Comparison of ENCODE assay signal across 15 cellular contexts in the genomic region with DNA sequence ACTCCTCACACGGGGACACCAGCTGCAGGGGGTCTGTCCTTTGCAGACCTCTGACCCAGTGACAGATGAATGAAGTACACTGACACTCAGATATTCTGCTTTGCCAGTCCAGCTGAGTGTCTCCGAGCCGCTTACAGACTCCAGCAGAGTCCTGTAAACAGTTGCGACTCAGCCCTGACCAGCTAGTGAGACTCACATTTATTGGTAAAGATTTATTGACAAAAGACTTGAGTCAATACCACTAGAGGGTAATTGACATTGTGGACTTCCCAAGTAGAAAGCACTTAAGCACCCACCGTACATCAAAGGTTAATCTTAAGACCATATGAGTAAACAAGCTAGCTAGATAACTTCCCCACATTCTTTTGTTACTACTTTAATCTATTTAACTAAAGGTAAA. TPM values are rescaled to one million over a fixed set of nuclear protein-coding genes. Genes with fewer than 3 reads are reported as not detected.
"Had no signal": no experiment of that assay in that cellular context is flagged by ENCODE, and none has a peak within 500 bp of the region (broad histone marks: within the 10 kb centered on the region; RNA-seq: fewer than 3 reads in every experiment).

No MANE protein-coding gene starts in this region.

- H3K4me3 Mint-ChIP-seq: activated CD4-positive, alpha-beta memory T cell treated with anti-CD3 and anti-CD28 coated beads, Interleukin-2, amount 10 ng/mL, durations not matched to agents 7 days and 5 days; activated CD4-positive, alpha-beta T cell treated with anti-CD3 and anti-CD28 coated beads for 36 hours; activated naive CD8-positive, alpha-beta T cell treated with anti-CD3 and anti-CD28 coated beads for 36 hours had no signal

- H3K4me3 ChIP-seq: esophagus squamous epithelium, thyroid gland, vagina had no signal

- H3K9me3 ChIP-seq: esophagus squamous epithelium, thyroid gland, vagina had no signal

- H3K9me3 Mint-ChIP-seq: activated CD4-positive, alpha-beta memory T cell treated with anti-CD3 and anti-CD28 coated beads, Interleukin-2, amount 10 ng/mL, durations not matched to agents 7 days and 5 days; activated naive CD8-positive, alpha-beta T cell treated with anti-CD3 and anti-CD28 coated beads for 36 hours; activated T-cell treated with anti-CD3 and anti-CD28 coated beads, Interleukin-2, amount 50 U/mL, for 72 hours; stimulated activated naive CD8-positive, alpha-beta T cell treated with anti-CD3 and anti-CD28 coated beads, Interleukin-15, amount 100 ng/mL, for 72 hours had no signal

- H3K36me3 Mint-ChIP-seq: activated naive CD8-positive, alpha-beta T cell treated with anti-CD3 and anti-CD28 coated beads for 36 hours had no signal

- H3K36me3 ChIP-seq: esophagus squamous epithelium, thyroid gland, vagina had no signal

- DNase-seq: activated CD4-positive, alpha-beta memory T cell treated with anti-CD3 and anti-CD28 coated beads, Interleukin-2, amount 10 ng/mL, durations not matched to agents 7 days and 5 days; activated CD4-positive, alpha-beta T cell treated with anti-CD3 and anti-CD28 coated beads for 36 hours; activated gamma-delta T cell treated with Interleukin-2 at 50 U/mL for 16 hours; activated naive CD8-positive, alpha-beta T cell treated with anti-CD3 and anti-CD28 coated beads for 36 hours; activated T-cell treated with anti-CD3 and anti-CD28 coated beads, Interleukin-2, amount 50 U/mL, for 72 hours; anterior cingulate cortex; esophagus squamous epithelium; foreskin fibroblast; stimulated activated CD4-positive, alpha-beta T cell treated with anti-CD3 and anti-CD28 coated beads, Interleukin-15, amount 100 ng/mL, for 24 hours; stimulated activated CD4-positive, alpha-beta T cell treated with anti-CD3 and anti-CD28 coated beads, Interleukin-4, amount 100 ng/mL, for 24 hours; stimulated activated naive CD8-positive, alpha-beta T cell treated with anti-CD3 and anti-CD28 coated beads, Interleukin-15, amount 100 ng/mL, for 72 hours; thyroid gland had no signal

- H3K27me3 ChIP-seq: thyroid gland, vagina had no signal

- H3K27ac Mint-ChIP-seq: activated CD4-positive, alpha-beta memory T cell treated with anti-CD3 and anti-CD28 coated beads, Interleukin-2, amount 10 ng/mL, durations not matched to agents 7 days and 5 days; activated CD4-positive, alpha-beta T cell treated with anti-CD3 and anti-CD28 coated beads for 36 hours; activated naive CD8-positive, alpha-beta T cell treated with anti-CD3 and anti-CD28 coated beads for 36 hours; activated T-cell treated with anti-CD3 and anti-CD28 coated beads, Interleukin-2, amount 50 U/mL, for 72 hours had no signal

- H3K27ac ChIP-seq: esophagus squamous epithelium, thyroid gland, vagina had no signal

RNA-seq across cellular contexts. Expression of gene NRIP2, which starts 49.8 kb away (rescaled TPM):
- total RNA-seq: activated CD4-positive, alpha-beta memory T cell treated with anti-CD3 and anti-CD28 coated beads, Interleukin-2, amount 10 ng/mL, durations not matched to agents 7 days and 5 days; activated CD4-positive, alpha-beta T cell treated with anti-CD3 and anti-CD28 coated beads for 36 hours; activated naive CD8-positive, alpha-beta T cell treated with anti-CD3 and anti-CD28 coated beads for 36 hours; activated T-cell treated with anti-CD3 and anti-CD28 coated beads, Interleukin-2, amount 50 U/mL, for 72 hours; osteocyte; renal cortical epithelial cell had no signal
